11 cellular contexts compared by ENCODE assay signal in the genomic region with DNA sequence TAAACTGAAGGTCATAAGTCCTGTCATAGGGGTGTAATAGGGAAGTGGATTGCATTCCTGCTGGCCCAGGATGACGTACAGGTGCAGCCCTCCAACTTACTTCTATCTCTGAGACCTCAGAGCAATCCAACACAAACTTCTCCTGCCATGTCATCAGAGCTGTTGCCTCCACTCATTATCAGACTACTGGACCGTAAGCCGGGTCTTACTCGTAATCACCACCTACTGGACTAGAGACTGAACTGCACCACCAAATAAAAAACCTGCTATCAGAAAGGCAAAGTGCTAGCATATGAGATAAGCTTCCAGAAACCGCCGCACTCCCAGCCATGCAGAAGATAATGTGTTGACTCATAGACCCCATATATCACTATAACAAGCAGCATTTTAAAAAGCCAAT.
DNase-seq lines count a peak whose midpoint lies in the region; ATAC-seq and TF ChIP-seq lines count a peak whose summit lies in the region.
"Had no signal": no experiment of that assay in that cellular context is flagged by ENCODE, and none has a peak within 500 bp of the region (broad histone marks: within the 10 kb centered on the region; RNA-seq: fewer than 3 reads in every experiment).

No MANE protein-coding gene starts in this region.

- H3K27me3 ChIP-seq in adipocyte (replicated peaks; ENCODE audit: control insufficient read depth, insufficient read depth, low read length) (no peaks in the 10 kb centered on the region), liver (ENCODE audit: control insufficient read depth in 4 of 4, insufficient read depth in 4 of 4, low read length in 3 of 4) (peaks cover 0 to 4% (median 0%) of the 10 kb centered on the region in 4 donors)

- no peaks in the 10 kb centered on the region for H3K36me3 ChIP-seq in adipocyte (ENCODE audit: control insufficient read depth, insufficient read depth, low read length, severe bottlenecking)
- no peaks in the 10 kb centered on the region for H3K36me3 ChIP-seq in liver (ENCODE audit: control insufficient read depth in 4 of 4, insufficient read depth in 3 of 4, low read depth in 1 of 4, low read length in 3 of 4)

- TF ChIP-seq EP300 in Ishikawa (IDR thresholded peaks at IDR 0.05; ENCODE audit: borderline replicate concordance) = no peak

- ATAC-seq in HG03280 (IDR thresholded peaks at IDR 0.05; ENCODE audit: unreplicated experiment) (no peak), HG03045 (IDR thresholded peaks at IDR 0.05; ENCODE audit: unreplicated experiment) (no peak), HG03095 (IDR thresholded peaks at IDR 0.05; ENCODE audit: unreplicated experiment) (no peak)

- WGBS in liver = 47% methylated on average over 6 of the region's 6 CpGs

- TF ChIP-seq CTCF in GM12874 (IDR thresholded peaks at IDR 0.05; ENCODE audit: insufficient read depth, low read depth, low read length) (peak; percentile 33; the same call in 1 of the 2 replicates), liver (IDR thresholded peaks at IDR 0.05; ENCODE audit: low read depth, low read length, missing input control) (peak; percentile 26)

- H3K9me3 ChIP-seq in adipocyte (ENCODE audit: control insufficient read depth, low read length) (peaks cover 11% of the 10 kb centered on the region), liver (ENCODE audit: control insufficient read depth in 4 of 4, low read length in 3 of 4) (no peaks in the 10 kb centered on the region)

- peak; percentile 25 for DNase-seq in adipocyte (ENCODE audit: low read depth)
- DNase-seq in stimulated activated CD8-positive, alpha-beta memory T cell treated with anti-CD3 and anti-CD28 coated beads, Interleukin-4, amount 100 ng/mL, for 48 hours = no peak
- DNase-seq: activated CD4-positive, alpha-beta T cell treated with anti-CD3 and anti-CD28 coated beads for 1 hour; effector CD8-positive, alpha-beta T cell; substantia nigra had no signal

- peak; percentile 33 for TF ChIP-seq RAD21 in Ishikawa (IDR thresholded peaks at IDR 0.05; ENCODE audit: low read depth)
- peak; percentile 18 to 46 for TF ChIP-seq RAD21 in liver (IDR thresholded peaks at IDR 0.05)

- no peaks in the 10 kb centered on the region for H3K4me1 ChIP-seq in adipocyte (ENCODE audit: control insufficient read depth, insufficient read depth, low read length)
- no peaks in the 10 kb centered on the region for H3K4me1 ChIP-seq in liver (ENCODE audit: control insufficient read depth in 4 of 4, insufficient read depth in 4 of 4, low read length in 3 of 4)

- no peak overlapping the region for H3K27ac ChIP-seq in liver (ENCODE audit: low read depth in 1 of 2, low read length in 2 of 2)

- H3K9ac ChIP-seq in adipocyte (ENCODE audit: low read length) = no peak overlapping the region
- no peak overlapping the region for H3K9ac ChIP-seq in liver (ENCODE audit: low read depth in 1 of 2, low read length in 2 of 2)

- no peak overlapping the region for H3K4me3 ChIP-seq in adipocyte (ENCODE audit: low read length)
- H3K4me3 ChIP-seq in liver (ENCODE audit: low read depth in 1 of 3, low read length in 3 of 3) = no peak overlapping the region

TF ChIP-seq in Ishikawa, 13 proteins besides CTCF, POLR2A, EP300 and RAD21:
- TF ChIP-seq CREB1 (IDR thresholded peaks at IDR 0.05; ENCODE audit: low read depth) (no peak), EGR1 (IDR thresholded peaks at IDR 0.05) (no peak), TCF12 (IDR thresholded peaks at IDR 0.05; ENCODE audit: low read depth) (no peak), YY1 (IDR thresholded peaks at IDR 0.05; ENCODE audit: low read depth) (no peak), FOXM1 (IDR thresholded peaks at IDR 0.05; ENCODE audit: borderline replicate concordance, low read depth) (no peak), ZBTB7A (IDR thresholded peaks at IDR 0.05; ENCODE audit: low read depth) (no peak), NFIC (IDR thresholded peaks at IDR 0.05) (no peak), CEBPB (IDR thresholded peaks at IDR 0.05) (no peak)
- TF ChIP-seq, protein P1, sequence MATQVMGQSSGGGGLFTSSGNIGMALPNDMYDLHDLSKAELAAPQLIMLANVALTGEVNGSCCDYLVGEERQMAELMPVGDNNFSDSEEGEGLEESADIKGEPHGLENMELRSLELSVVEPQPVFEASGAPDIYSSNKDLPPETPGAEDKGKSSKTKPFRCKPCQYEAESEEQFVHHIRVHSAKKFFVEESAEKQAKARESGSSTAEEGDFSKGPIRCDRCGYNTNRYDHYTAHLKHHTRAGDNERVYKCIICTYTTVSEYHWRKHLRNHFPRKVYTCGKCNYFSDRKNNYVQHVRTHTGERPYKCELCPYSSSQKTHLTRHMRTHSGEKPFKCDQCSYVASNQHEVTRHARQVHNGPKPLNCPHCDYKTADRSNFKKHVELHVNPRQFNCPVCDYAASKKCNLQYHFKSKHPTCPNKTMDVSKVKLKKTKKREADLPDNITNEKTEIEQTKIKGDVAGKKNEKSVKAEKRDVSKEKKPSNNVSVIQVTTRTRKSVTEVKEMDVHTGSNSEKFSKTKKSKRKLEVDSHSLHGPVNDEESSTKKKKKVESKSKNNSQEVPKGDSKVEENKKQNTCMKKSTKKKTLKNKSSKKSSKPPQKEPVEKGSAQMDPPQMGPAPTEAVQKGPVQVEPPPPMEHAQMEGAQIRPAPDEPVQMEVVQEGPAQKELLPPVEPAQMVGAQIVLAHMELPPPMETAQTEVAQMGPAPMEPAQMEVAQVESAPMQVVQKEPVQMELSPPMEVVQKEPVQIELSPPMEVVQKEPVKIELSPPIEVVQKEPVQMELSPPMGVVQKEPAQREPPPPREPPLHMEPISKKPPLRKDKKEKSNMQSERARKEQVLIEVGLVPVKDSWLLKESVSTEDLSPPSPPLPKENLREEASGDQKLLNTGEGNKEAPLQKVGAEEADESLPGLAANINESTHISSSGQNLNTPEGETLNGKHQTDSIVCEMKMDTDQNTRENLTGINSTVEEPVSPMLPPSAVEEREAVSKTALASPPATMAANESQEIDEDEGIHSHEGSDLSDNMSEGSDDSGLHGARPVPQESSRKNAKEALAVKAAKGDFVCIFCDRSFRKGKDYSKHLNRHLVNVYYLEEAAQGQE (IDR thresholded peaks at IDR 0.05; ENCODE audit: low read depth) = no peak
- TF ChIP-seq, protein P2, sequence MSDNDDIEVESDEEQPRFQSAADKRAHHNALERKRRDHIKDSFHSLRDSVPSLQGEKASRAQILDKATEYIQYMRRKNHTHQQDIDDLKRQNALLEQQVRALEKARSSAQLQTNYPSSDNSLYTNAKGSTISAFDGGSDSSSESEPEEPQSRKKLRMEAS (IDR thresholded peaks at IDR 0.05) = no peak

TF ChIP-seq in liver, 16 proteins besides CTCF, POLR2A, EP300 and RAD21:
- TF ChIP-seq YY1 (IDR thresholded peaks at IDR 0.05) (no peak), RXRA (IDR thresholded peaks at IDR 0.05) (no peak), HNF4G (IDR thresholded peaks at IDR 0.05) (no peak)
